1 cellular context compared by ENCODE assay signal in genomic region chr11:1382831-1383607, GRCh38.
TF ChIP-seq lines count a peak whose summit lies in the region.

No MANE protein-coding gene starts in this region.

TF ChIP-seq in Ishikawa, 13 proteins besides CTCF, POLR2A, EP300 and RAD21 (continued from another document):
- TF ChIP-seq REST (IDR thresholded peaks at IDR 0.05; ENCODE audit: low read depth): no peak
TF ChIP-seq in Ishikawa: peak in this region for 1.
